ENCODE assay signal across 20 cellular contexts in the genomic region with DNA sequence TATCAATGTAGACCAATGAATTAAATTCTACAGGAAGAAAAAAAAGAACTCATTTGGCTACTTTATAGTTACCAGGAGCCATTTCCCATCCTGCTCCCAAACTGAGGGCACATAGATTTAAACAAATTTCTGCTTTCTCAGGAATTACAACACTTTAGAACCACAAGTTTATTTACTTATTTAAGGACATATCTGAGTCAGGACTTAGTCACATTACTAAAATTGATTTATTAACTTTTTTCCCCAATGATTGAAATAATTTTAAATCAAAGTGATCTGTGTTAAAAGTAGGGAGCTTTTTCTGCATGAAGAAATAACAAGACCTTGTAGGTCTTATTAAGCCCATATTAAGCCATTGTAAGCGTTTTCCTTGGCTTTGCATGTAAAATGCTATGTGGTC.
"Had no signal": no experiment of that assay in that cellular context is flagged by ENCODE, and none has a peak within 500 bp of the region (broad histone marks: within the 10 kb centered on the region; RNA-seq: fewer than 3 reads in every experiment).

No MANE protein-coding gene starts in this region.

- DNase-seq: activated CD4-positive, alpha-beta memory T cell treated with anti-CD3 and anti-CD28 coated beads, Interleukin-2, amount 10 ng/mL, durations not matched to agents 7 days and 5 days; activated CD4-positive, alpha-beta T cell treated with anti-CD3 and anti-CD28 coated beads for 4 hours; activated effector memory CD4-positive, alpha-beta T cell treated with Interleukin-2 at 50 U/mL for 16 hours; activated T-cell treated with anti-CD3 and anti-CD28 coated beads, Interleukin-2, amount 50 U/mL, for 24 hours; amniotic stem cell; brain microvascular endothelial cell; esophagus squamous epithelium; left ventricle myocardium inferior; mucosa of descending colon; naive thymus-derived CD4-positive, alpha-beta T cell; posterior cingulate gyrus; retina; stimulated activated CD4-positive, alpha-beta T cell treated with anti-CD3 and anti-CD28 coated beads, Interleukin-4, amount 100 ng/mL, for 4 hours; stimulated activated CD8-positive, alpha-beta memory T cell treated with anti-CD3 and anti-CD28 coated beads, Interleukin-4, amount 100 ng/mL, for 48 hours; stimulated activated naive CD4-positive, alpha-beta T cell treated with Interleukin-2 at 50 U/mL for 16 hours; T-helper 2 cell; transverse colon had no signal

- H3K36me3 ChIP-seq: brain microvascular endothelial cell, esophagus squamous epithelium, left ventricle myocardium inferior, transverse colon had no signal

- H3K9me3 ChIP-seq: esophagus squamous epithelium, left ventricle myocardium inferior, mucosa of descending colon, transverse colon had no signal

- H3K4me1 ChIP-seq: esophagus squamous epithelium, left ventricle myocardium inferior, transverse colon had no signal

- H3K4me3 ChIP-seq: coronary artery, esophagus squamous epithelium, hepatocyte, left ventricle myocardium inferior, mucosa of descending colon, skin epidermis, transverse colon had no signal

- H3K27me3 ChIP-seq: brain microvascular endothelial cell, esophagus squamous epithelium, hepatocyte, transverse colon had no signal

- H3K27ac ChIP-seq: brain microvascular endothelial cell, coronary artery, esophagus squamous epithelium, hepatocyte, left ventricle myocardium inferior, skin epidermis, transverse colon had no signal
